In genomic region chr5:57042524-57042931, GRCh38 we compare ENCODE assay signal across 17 cellular contexts.
DNase-seq lines count a peak whose midpoint lies in the region; ATAC-seq and TF ChIP-seq lines count a peak whose summit lies in the region.
"Had no signal": no experiment of that assay in that cellular context is flagged by ENCODE, and none has a peak within 500 bp of the region (broad histone marks: within the 10 kb centered on the region; RNA-seq: fewer than 3 reads in every experiment).

No MANE protein-coding gene starts in this region.

- TF ChIP-seq CTCF in endothelial cell (IDR thresholded peaks at IDR 0.05; ENCODE audit: unreplicated experiment) = no peak

- peaks cover 9% of the 10 kb centered on the region for H3K4me1 Mint-ChIP-seq in endothelial cell (ENCODE audit: unreplicated experiment)

- peak; percentile 16 for DNase-seq in ELF-1 (ENCODE audit: low read depth, low spot score)
- DNase-seq in NCI-H226 = peak; percentile 90
- no peak for DNase-seq in endothelial cell (ENCODE audit: low spot score)
- peak; percentile 8 for DNase-seq in left kidney (ENCODE audit: low read depth, low spot score)
- DNase-seq in NCI-H748 (lab: John Stamatoyannopoulos, UW; ENCODE audit: unreplicated experiment) = no peak
- DNase-seq in activated gamma-delta T cell (lab: John Stamatoyannopoulos, UW) = no peak
- DNase-seq: Caco-2; CD4-positive, CD25-positive, alpha-beta regulatory T cell; DMS153; H9; KBM-7; NCI-H1048; NCI-H1436 treated with DMSO at 0.1 percent for 48 hours; NCI-H2081; NCI-H526; NK-92 treated with Interleukin-12 subunit alpha and Interleukin-12 subunit beta, amount 100 ng/mL, for 24 hours had no signal

- H3K27ac Mint-ChIP-seq in endothelial cell (ENCODE audit: unreplicated experiment) = peak overlapping the region; percentile 38
- H3K27ac Mint-ChIP-seq: H9 had no signal

- H3K4me3 Mint-ChIP-seq in endothelial cell (ENCODE audit: unreplicated experiment) = no peak overlapping the region
- H3K4me3 Mint-ChIP-seq: CD4-positive, CD25-positive, alpha-beta regulatory T cell; H9 had no signal

- H3K27me3 Mint-ChIP-seq in endothelial cell (ENCODE audit: unreplicated experiment) = peaks cover 5% of the 10 kb centered on the region

- H3K9me3 Mint-ChIP-seq in endothelial cell (ENCODE audit: unreplicated experiment) = no peaks in the 10 kb centered on the region
- H3K9me3 Mint-ChIP-seq: CD4-positive, CD25-positive, alpha-beta regulatory T cell; H9 had no signal

- H3K36me3 Mint-ChIP-seq in endothelial cell (ENCODE audit: low read depth, unreplicated experiment) = no peaks in the 10 kb centered on the region
- H3K36me3 Mint-ChIP-seq: CD4-positive, CD25-positive, alpha-beta regulatory T cell had no signal

- no peak for ATAC-seq in GM19328 (IDR thresholded peaks at IDR 0.05; ENCODE audit: unreplicated experiment)

Comparison
In these comparisons a context has a peak if more than half of its experiments do, and no peak if none do; other contexts are left out.
1. DNase-seq: peak in ELF-1 (single experiment), NCI-H226 (single experiment) and left kidney (single experiment); none in endothelial cell (single experiment), NCI-H748 (single experiment) and activated gamma-delta T cell (single experiment).